ENCODE assay signal across 8 cellular contexts in the genomic region with DNA sequence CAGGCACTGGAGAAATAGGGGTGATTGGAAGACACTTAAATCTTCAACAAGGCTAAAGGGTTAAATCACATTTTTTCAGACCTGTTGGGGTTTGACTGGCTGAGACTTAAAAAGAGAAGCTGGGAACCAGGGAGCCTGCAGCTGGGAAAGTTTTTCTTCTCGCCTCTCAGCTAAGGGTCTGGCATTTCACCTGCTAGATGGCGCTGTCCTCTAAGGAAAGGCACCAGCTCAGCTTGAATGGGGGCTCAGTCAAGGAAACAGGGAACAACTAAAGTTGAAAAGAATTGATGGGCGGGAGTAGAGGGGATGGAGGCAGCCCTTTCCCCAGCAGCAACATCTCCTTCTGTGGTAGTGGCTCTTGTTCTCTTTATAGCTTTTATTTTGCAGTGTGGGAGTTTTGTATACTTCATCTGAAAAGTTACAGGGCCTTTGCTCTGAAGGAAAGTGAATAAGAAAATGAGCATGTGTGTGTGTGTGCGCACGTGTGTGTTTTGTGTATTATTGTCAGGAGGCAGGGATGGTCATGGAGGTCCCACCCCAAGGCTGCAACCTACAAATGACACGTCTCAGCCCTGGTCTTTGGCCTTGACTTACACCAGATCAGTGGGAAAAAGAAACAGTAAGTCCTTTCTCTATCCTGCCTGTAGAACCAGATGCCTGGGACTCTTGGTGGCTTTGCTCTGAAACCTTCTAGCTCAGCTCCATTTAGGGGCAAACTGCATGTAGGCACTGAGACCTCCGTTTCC.
A peak's percentile ranks its signal among the peaks of the same experiment; 100 is the strongest.
DNase-seq lines count a peak whose midpoint lies in the region; ATAC-seq lines count a peak whose summit lies in the region.

No MANE protein-coding gene starts in this region.

- no peak overlapping the region for H2BK120ac ChIP-seq in trophoblast cell (ENCODE audit: insufficient read depth, low read length, poor library complexity)

- no peak overlapping the region for H3K27ac Mint-ChIP-seq in activated naive CD4-positive, alpha-beta T cell treated with anti-CD3 and anti-CD28 coated beads, Interleukin-2, amount 10 ng/mL, durations not matched to agents 7 days and 5 days

- no peak overlapping the region for H4K8ac ChIP-seq in trophoblast cell (ENCODE audit: low read depth, low read length)

- ATAC-seq in GM21737 (IDR thresholded peaks at IDR 0.05; ENCODE audit: unreplicated experiment), result no peak

- H3K4me3 ChIP-seq in trophoblast cell (ENCODE audit: low read depth, low read length), result no peak overlapping the region

- no peaks in the 10 kb centered on the region for H3K27me3 ChIP-seq in trophoblast cell (ENCODE audit: insufficient read depth, low read length)

- no peaks in the 10 kb centered on the region for H3K9me3 ChIP-seq in trophoblast cell (ENCODE audit: insufficient read depth, low read depth, low read length)

- no peak overlapping the region for H2AFZ ChIP-seq in trophoblast cell (ENCODE audit: insufficient read depth, low read length, poor library complexity)

- H3K79me1 ChIP-seq in trophoblast cell (ENCODE audit: low read length), result no peaks in the 10 kb centered on the region

- H3K23ac ChIP-seq in trophoblast cell (ENCODE audit: low read length), result no peak overlapping the region

- no peak overlapping the region for H2BK12ac ChIP-seq in trophoblast cell (ENCODE audit: low read length)

- no peak overlapping the region for H3K4me3 Mint-ChIP-seq in activated naive CD4-positive, alpha-beta T cell treated with anti-CD3 and anti-CD28 coated beads, Interleukin-2, amount 10 ng/mL, durations not matched to agents 7 days and 5 days

- H3K9me3 Mint-ChIP-seq in activated naive CD4-positive, alpha-beta T cell treated with anti-CD3 and anti-CD28 coated beads, Interleukin-2, amount 10 ng/mL, durations not matched to agents 7 days and 5 days, result no peaks in the 10 kb centered on the region

- H3K18ac ChIP-seq in trophoblast cell (ENCODE audit: low read length), result no peak overlapping the region

- no CpG with 5 or more reads among the region's 7 CpGs for WGBS in trophoblast cell (ENCODE audit: extremely low coverage, insufficient coverage, insufficient read length)

- H2BK5ac ChIP-seq in trophoblast cell (ENCODE audit: low read depth, low read length, poor library complexity), result no peak overlapping the region

- no peaks in the 10 kb centered on the region for H3K36me3 Mint-ChIP-seq in activated naive CD4-positive, alpha-beta T cell treated with anti-CD3 and anti-CD28 coated beads, Interleukin-2, amount 10 ng/mL, durations not matched to agents 7 days and 5 days

- CTCF ChIA-PET in activated naive CD4-positive, alpha-beta T cell treated with anti-CD3 and anti-CD28 coated beads, Interleukin-2, amount 10 ng/mL, durations not matched to agents 7 days and 5 days (lab: Charles Lee), result interaction anchor here (0.7 to 3.1 kb wide), 18 partner anchors 14 to 982 kb away, joined by 3 to 31 read pairs (median 4); no protein-coding TSS in a partner anchor

- peak; percentile 69 for DNase-seq in NCI-H1436 (lab: John Stamatoyannopoulos, UW)
- DNase-seq in NCI-H1436 treated with DMSO at 0.1 percent for 48 hours (lab: John Stamatoyannopoulos, UW), result no peak
- DNase-seq in HT1080 (ENCODE audit: low read depth), result peak; percentile 47
- peak; percentile 44 for DNase-seq in RPMI7951 (ENCODE audit: low read depth)
- peak; percentile 68 for DNase-seq in activated naive CD4-positive, alpha-beta T cell treated with anti-CD3 and anti-CD28 coated beads, Interleukin-2, amount 10 ng/mL, durations not matched to agents 7 days and 5 days
- peak; percentile 39 to 88 (median 76) for DNase-seq in head of caudate nucleus
- peak; percentile 21 to 60 for DNase-seq in trophoblast cell

- peaks cover 15% of the 10 kb centered on the region for H3K27me3 Mint-ChIP-seq in activated naive CD4-positive, alpha-beta T cell treated with anti-CD3 and anti-CD28 coated beads, Interleukin-2, amount 10 ng/mL, durations not matched to agents 7 days and 5 days

- no peaks in the 10 kb centered on the region for H3K4me1 Mint-ChIP-seq in activated naive CD4-positive, alpha-beta T cell treated with anti-CD3 and anti-CD28 coated beads, Interleukin-2, amount 10 ng/mL, durations not matched to agents 7 days and 5 days

- no peak overlapping the region for H3K4ac ChIP-seq in trophoblast cell (ENCODE audit: low read depth, low read length)

- no peak overlapping the region for H2AK5ac ChIP-seq in trophoblast cell (ENCODE audit: low read length)

- no peaks in the 10 kb centered on the region for H3K36me3 ChIP-seq in trophoblast cell (ENCODE audit: control insufficient read depth in 1 of 2, insufficient read depth in 2 of 2, low read length in 2 of 2)

- H3K27ac ChIP-seq in trophoblast cell (ENCODE audit: low read depth, low read length), result no peak overlapping the region

- no peak overlapping the region for H4K91ac ChIP-seq in trophoblast cell (ENCODE audit: low read depth, low read length)

- H3K4me2 ChIP-seq in trophoblast cell (ENCODE audit: low read length), result no peak overlapping the region

- no peak overlapping the region for H3K14ac ChIP-seq in trophoblast cell (ENCODE audit: low read length)

- H4K12ac ChIP-seq in trophoblast cell (ENCODE audit: low read depth, low read length), result no peak overlapping the region

- H3K9ac ChIP-seq in trophoblast cell (ENCODE audit: low read length), result no peak overlapping the region

- no peaks in the 10 kb centered on the region for H3K79me2 ChIP-seq in trophoblast cell (ENCODE audit: control insufficient read depth, insufficient read depth, low read length, poor library complexity)

- intact Hi-C loops in head of caudate nucleus (cut with DNase I), result loop anchor here (5.0 kb wide), 1 partner anchor 932 kb away; no protein-coding TSS in a partner anchor

- H3K4me1 ChIP-seq in trophoblast cell (ENCODE audit: control insufficient read depth in 1 of 2, insufficient read depth in 2 of 2, low read length in 2 of 2), result peaks cover 0 to 5% of the 10 kb centered on the region in 2 experiments
